2 cellular contexts compared by ENCODE assay signal in the genomic region with DNA sequence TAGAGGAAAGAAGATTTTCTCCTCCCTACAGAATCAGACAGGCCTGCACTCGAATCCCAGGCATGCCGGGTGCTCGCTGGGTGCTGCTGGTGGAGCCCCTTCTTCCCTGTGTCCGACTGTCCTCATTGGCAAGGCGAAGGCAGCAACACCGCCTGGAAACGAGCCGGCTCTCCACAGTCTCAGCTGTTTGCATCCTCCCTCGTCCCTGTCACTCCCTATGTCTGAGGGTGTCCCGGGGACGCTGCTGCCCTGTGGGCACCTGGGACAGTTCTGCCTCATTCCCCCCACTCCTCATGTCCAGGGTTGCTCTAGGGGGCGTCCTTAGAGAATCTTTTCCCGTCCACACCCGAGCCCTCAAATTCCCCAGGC.
TF ChIP-seq lines count a peak whose summit lies in the region.

No MANE protein-coding gene starts in this region.

TF ChIP-seq in IMR-90, 13 proteins besides CTCF, POLR2A, EP300 and RAD21:
- TF ChIP-seq MAZ (IDR thresholded peaks at IDR 0.05; ENCODE audit: borderline replicate concordance, low read depth, low read length) = no peak
- TF ChIP-seq, protein P1, sequence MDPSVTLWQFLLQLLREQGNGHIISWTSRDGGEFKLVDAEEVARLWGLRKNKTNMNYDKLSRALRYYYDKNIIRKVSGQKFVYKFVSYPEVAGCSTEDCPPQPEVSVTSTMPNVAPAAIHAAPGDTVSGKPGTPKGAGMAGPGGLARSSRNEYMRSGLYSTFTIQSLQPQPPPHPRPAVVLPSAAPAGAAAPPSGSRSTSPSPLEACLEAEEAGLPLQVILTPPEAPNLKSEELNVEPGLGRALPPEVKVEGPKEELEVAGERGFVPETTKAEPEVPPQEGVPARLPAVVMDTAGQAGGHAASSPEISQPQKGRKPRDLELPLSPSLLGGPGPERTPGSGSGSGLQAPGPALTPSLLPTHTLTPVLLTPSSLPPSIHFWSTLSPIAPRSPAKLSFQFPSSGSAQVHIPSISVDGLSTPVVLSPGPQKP (IDR thresholded peaks at IDR 0.05; ENCODE audit: borderline replicate concordance, low read depth, low read length) = no peak
- no peak for TF ChIP-seq BHLHE40 (IDR thresholded peaks at IDR 0.05; ENCODE audit: low read depth, low read length)
- no peak for TF ChIP-seq MXI1 (IDR thresholded peaks at IDR 0.05; ENCODE audit: borderline replicate concordance, low read depth, low read length)

TF ChIP-seq in HepG2, 621 proteins besides CTCF, POLR2A, EP300 and RAD21:
- TF ChIP-seq ZNF260 (CRISPR knock-in tag; IDR thresholded peaks at IDR 0.05; ENCODE audit: borderline replicate concordance, low read depth) (no peak), HNRNPLL (IDR thresholded peaks at IDR 0.05; ENCODE audit: low read depth, low read length, poor library complexity, severe bottlenecking) (no peak), ZNF382 (CRISPR knock-in tag; IDR thresholded peaks at IDR 0.05; ENCODE audit: borderline replicate concordance) (no peak), ARID2 (CRISPR knock-in tag; IDR thresholded peaks at IDR 0.05; ENCODE audit: borderline replicate concordance) (no peak), RFX5 (IDR thresholded peaks at IDR 0.05; ENCODE audit: low read depth, low read length) (no peak), KMT2B (CRISPR knock-in tag; IDR thresholded peaks at IDR 0.05) (no peak), ZNF432 (CRISPR knock-in tag; IDR thresholded peaks at IDR 0.05; ENCODE audit: borderline replicate concordance) (no peak), ZNF598 (CRISPR knock-in tag; IDR thresholded peaks at IDR 0.05; ENCODE audit: borderline replicate concordance) (no peak), CBX5 (CRISPR knock-in tag; IDR thresholded peaks at IDR 0.05; ENCODE audit: borderline replicate concordance) (no peak), MAFF (IDR thresholded peaks at IDR 0.05; ENCODE audit: low read depth, low read length) (no peak), ZNF138 (CRISPR knock-in tag; IDR thresholded peaks at IDR 0.05; ENCODE audit: low read depth) (no peak), SOX13 (IDR thresholded peaks at IDR 0.05) (no peak), SOX13 (CRISPR knock-in tag; conservative IDR thresholded peaks at IDR 0.05 in 1 of 2, IDR thresholded peaks at IDR 0.05 in 1 of 2) (no peak)
- TF ChIP-seq, protein P2, sequence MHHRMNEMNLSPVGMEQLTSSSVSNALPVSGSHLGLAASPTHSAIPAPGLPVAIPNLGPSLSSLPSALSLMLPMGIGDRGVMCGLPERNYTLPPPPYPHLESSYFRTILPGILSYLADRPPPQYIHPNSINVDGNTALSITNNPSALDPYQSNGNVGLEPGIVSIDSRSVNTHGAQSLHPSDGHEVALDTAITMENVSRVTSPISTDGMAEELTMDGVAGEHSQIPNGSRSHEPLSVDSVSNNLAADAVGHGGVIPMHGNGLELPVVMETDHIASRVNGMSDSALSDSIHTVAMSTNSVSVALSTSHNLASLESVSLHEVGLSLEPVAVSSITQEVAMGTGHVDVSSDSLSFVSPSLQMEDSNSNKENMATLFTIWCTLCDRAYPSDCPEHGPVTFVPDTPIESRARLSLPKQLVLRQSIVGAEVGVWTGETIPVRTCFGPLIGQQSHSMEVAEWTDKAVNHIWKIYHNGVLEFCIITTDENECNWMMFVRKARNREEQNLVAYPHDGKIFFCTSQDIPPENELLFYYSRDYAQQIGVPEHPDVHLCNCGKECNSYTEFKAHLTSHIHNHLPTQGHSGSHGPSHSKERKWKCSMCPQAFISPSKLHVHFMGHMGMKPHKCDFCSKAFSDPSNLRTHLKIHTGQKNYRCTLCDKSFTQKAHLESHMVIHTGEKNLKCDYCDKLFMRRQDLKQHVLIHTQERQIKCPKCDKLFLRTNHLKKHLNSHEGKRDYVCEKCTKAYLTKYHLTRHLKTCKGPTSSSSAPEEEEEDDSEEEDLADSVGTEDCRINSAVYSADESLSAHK (CRISPR knock-in tag; IDR thresholded peaks at IDR 0.05; ENCODE audit: borderline replicate concordance) = no peak
- TF ChIP-seq, protein P3, sequence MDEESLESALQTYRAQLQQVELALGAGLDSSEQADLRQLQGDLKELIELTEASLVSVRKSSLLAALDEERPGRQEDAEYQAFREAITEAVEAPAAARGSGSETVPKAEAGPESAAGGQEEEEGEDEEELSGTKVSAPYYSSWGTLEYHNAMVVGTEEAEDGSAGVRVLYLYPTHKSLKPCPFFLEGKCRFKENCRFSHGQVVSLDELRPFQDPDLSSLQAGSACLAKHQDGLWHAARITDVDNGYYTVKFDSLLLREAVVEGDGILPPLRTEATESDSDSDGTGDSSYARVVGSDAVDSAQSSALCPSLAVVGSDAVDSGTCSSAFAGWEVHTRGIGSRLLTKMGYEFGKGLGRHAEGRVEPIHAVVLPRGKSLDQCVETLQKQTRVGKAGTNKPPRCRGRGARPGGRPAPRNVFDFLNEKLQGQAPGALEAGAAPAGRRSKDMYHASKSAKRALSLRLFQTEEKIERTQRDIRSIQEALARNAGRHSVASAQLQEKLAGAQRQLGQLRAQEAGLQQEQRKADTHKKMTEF (CRISPR knock-in tag; IDR thresholded peaks at IDR 0.05) = no peak
- TF ChIP-seq, protein P4, sequence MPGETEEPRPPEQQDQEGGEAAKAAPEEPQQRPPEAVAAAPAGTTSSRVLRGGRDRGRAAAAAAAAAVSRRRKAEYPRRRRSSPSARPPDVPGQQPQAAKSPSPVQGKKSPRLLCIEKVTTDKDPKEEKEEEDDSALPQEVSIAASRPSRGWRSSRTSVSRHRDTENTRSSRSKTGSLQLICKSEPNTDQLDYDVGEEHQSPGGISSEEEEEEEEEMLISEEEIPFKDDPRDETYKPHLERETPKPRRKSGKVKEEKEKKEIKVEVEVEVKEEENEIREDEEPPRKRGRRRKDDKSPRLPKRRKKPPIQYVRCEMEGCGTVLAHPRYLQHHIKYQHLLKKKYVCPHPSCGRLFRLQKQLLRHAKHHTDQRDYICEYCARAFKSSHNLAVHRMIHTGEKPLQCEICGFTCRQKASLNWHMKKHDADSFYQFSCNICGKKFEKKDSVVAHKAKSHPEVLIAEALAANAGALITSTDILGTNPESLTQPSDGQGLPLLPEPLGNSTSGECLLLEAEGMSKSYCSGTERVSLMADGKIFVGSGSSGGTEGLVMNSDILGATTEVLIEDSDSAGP (CRISPR knock-in tag; IDR thresholded peaks at IDR 0.05; ENCODE audit: borderline replicate concordance) = no peak
